ENCODE assay signal across 1 cellular context in the genomic region with DNA sequence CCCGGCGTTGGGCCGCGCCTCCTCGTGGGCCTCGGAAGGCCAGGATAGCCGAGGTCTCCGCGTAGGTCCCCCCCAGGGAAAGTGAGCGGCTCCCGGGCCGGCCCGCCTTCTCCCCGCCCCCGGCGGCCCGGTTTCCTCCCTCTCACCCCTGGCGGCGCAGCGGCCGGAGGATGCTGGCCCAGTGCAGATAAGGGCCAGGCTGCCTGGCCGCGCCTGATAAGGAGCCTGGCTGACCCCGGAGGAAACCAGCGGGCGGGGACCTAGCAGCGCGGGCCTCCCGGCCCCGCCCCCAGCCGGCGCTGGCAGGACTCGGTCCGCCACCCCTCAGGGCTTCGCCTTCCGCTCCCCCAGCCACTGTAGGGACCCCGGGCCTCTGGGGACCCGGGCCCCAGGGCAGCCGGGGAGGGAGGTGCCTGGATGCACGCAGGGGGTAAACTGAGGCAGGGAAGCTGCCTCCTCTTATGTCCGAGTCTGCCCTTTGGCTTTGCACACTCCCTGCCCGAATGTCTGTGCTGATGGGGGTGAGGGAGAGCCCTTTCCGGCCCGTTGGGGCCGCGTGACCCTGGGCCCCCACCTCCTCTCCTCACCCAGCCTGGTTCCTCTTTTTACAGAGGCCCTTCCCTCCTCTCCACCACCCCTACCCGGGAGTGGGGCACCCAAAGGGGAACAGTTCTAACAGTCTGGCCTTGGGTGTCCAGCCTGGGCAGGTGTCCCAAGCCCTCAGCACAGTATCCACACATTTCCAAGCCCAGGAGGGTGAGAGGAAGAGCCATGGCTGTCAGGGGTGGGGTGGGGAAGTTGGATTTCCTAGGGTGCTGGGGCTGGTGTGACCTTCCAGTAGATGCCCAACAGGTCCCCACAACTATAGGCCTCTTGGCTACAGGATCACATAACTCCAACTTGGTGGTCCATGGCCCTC.
TF ChIP-seq lines count a peak whose summit lies in the region.

A gene (minus strand): TSS at position 193 of the 919 bp plus-strand sequence. CDS start 1,687 bp downstream, outside the sequence.

TF ChIP-seq in SK-N-SH, 30 proteins besides CTCF, POLR2A, EP300 and RAD21 (continued from another document):
- TF ChIP-seq, protein P1, sequence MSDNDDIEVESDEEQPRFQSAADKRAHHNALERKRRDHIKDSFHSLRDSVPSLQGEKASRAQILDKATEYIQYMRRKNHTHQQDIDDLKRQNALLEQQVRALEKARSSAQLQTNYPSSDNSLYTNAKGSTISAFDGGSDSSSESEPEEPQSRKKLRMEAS (IDR thresholded peaks at IDR 0.05; ENCODE audit: low read depth), result peak; percentile 74
- TF ChIP-seq, protein P2, sequence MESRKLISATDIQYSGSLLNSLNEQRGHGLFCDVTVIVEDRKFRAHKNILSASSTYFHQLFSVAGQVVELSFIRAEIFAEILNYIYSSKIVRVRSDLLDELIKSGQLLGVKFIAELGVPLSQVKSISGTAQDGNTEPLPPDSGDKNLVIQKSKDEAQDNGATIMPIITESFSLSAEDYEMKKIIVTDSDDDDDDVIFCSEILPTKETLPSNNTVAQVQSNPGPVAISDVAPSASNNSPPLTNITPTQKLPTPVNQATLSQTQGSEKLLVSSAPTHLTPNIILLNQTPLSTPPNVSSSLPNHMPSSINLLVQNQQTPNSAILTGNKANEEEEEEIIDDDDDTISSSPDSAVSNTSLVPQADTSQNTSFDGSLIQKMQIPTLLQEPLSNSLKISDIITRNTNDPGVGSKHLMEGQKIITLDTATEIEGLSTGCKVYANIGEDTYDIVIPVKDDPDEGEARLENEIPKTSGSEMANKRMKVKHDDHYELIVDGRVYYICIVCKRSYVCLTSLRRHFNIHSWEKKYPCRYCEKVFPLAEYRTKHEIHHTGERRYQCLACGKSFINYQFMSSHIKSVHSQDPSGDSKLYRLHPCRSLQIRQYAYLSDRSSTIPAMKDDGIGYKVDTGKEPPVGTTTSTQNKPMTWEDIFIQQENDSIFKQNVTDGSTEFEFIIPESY (IDR thresholded peaks at IDR 0.05; ENCODE audit: borderline replicate concordance, low read depth), result no peak
- TF ChIP-seq EZH2phosphoT487 (IDR thresholded peaks at IDR 0.05; ENCODE audit: borderline replicate concordance, low read depth) (no peak), POLR2AphosphoS5 (IDR thresholded peaks at IDR 0.05; ENCODE audit: low read depth, low read length) (peak; percentile 33; the same call in 1 of the 2 replicates), GATA2 (CRISPR knock-in tag; IDR thresholded peaks at IDR 0.05) (peak; percentile 97), FOSL2 (IDR thresholded peaks at IDR 0.05; ENCODE audit: borderline replicate concordance, low read depth) (no peak), SMC3 (IDR thresholded peaks at IDR 0.05; ENCODE audit: low read depth, low read length) (no peak)
- TF ChIP-seq, protein P3, sequence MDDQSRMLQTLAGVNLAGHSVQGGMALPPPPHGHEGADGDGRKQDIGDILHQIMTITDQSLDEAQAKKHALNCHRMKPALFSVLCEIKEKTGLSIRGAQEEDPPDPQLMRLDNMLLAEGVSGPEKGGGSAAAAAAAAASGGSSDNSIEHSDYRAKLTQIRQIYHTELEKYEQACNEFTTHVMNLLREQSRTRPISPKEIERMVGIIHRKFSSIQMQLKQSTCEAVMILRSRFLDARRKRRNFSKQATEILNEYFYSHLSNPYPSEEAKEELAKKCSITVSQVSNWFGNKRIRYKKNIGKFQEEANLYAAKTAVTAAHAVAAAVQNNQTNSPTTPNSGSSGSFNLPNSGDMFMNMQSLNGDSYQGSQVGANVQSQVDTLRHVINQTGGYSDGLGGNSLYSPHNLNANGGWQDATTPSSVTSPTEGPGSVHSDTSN (IDR thresholded peaks at IDR 0.05), result no peak
- TF ChIP-seq, protein P4, sequence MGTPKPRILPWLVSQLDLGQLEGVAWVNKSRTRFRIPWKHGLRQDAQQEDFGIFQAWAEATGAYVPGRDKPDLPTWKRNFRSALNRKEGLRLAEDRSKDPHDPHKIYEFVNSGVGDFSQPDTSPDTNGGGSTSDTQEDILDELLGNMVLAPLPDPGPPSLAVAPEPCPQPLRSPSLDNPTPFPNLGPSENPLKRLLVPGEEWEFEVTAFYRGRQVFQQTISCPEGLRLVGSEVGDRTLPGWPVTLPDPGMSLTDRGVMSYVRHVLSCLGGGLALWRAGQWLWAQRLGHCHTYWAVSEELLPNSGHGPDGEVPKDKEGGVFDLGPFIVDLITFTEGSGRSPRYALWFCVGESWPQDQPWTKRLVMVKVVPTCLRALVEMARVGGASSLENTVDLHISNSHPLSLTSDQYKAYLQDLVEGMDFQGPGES (IDR thresholded peaks at IDR 0.05; ENCODE audit: low read depth, low read length), result no peak
